In genomic region chr17:57810740-57811632, GRCh38 we compare ENCODE assay signal across 8 cellular contexts. TPM values are rescaled to one million over a fixed set of nuclear protein-coding genes. Genes with fewer than 3 reads are reported as not detected.
DNase-seq lines count a peak whose midpoint lies in the region; ATAC-seq and TF ChIP-seq lines count a peak whose summit lies in the region.

No MANE protein-coding gene starts in this region.

- ATAC-seq in GM21381 (IDR thresholded peaks at IDR 0.05; ENCODE audit: unreplicated experiment) = no peak

- H3K36me3 ChIP-seq in ascending aorta (no peaks in the 10 kb centered on the region), thymus (ENCODE audit: control insufficient read depth, insufficient read depth) (no peaks in the 10 kb centered on the region)

- H3K27me3 ChIP-seq in ascending aorta = no peaks in the 10 kb centered on the region
- H3K27me3 ChIP-seq in thymus (ENCODE audit: control insufficient read depth, insufficient read depth) = peaks cover 4% of the 10 kb centered on the region

- peak in 1 of 3 experiments; percentile 14 for TF ChIP-seq CTCF in ascending aorta (IDR thresholded peaks at IDR 0.05)

- H3K4me1 ChIP-seq in ascending aorta = peaks cover 0 to 13% of the 10 kb centered on the region in 2 donors
- no peaks in the 10 kb centered on the region for H3K4me1 ChIP-seq in thymus (ENCODE audit: control insufficient read depth, insufficient read depth, low read length)

- peak overlapping the region; percentile 34 to 58 for H3K4me3 ChIP-seq in ascending aorta
- H3K4me3 ChIP-seq in thymus (ENCODE audit: low read length) = no peak overlapping the region

- intact Hi-C loops in ascending aorta (cut with DNase I) = no loop called here

- WGBS in thymus = 7% methylated on average over 31 of the region's 31 CpGs

- H3K9me3 ChIP-seq in ascending aorta (no peaks in the 10 kb centered on the region), thymus (ENCODE audit: control insufficient read depth) (no peaks in the 10 kb centered on the region)

- peak overlapping the region; percentile 62 to 65 for H3K27ac ChIP-seq in ascending aorta
- peak overlapping the region; percentile 73 for H3K27ac ChIP-seq in thymus (ENCODE audit: low read depth)

- peak; percentile 63 for DNase-seq in CD1c-positive myeloid dendritic cell (ENCODE audit: extremely low spot score)
- peak; percentile 96 for DNase-seq in NCI-H1694 (lab: John Stamatoyannopoulos, UW)
- no peak for DNase-seq in ascending aorta (ENCODE audit: low spot score in 2 of 2)
- peak; percentile 38 for DNase-seq in kidney glomerular epithelial cell (lab: John Stamatoyannopoulos, UW)
- no peak for DNase-seq in activated effector memory CD4-positive, alpha-beta T cell treated with anti-CD3 and anti-CD28 coated beads, Interleukin-2, amount 50 U/mL, for 16 hours
- no peak for DNase-seq in mesenteric fat pad (ENCODE audit: low spot score)

RNA-seq across cellular contexts. Expression of gene MRPS23, which starts 38.9 kb away (rescaled TPM):
- total RNA-seq in ascending aorta (2.0 TPM), mesenteric fat pad (31.9 TPM)
- polyA plus RNA-seq in thymus = 22.7 TPM

Comparison
In these comparisons a context has a peak if more than half of its experiments do, and no peak if none do; other contexts are left out.
1. DNase-seq: peak in CD1c-positive myeloid dendritic cell (single experiment), NCI-H1694 (single experiment) and kidney glomerular epithelial cell (single experiment); none in ascending aorta (0 of 2), activated effector memory CD4-positive, alpha-beta T cell treated with anti-CD3 and anti-CD28 coated beads, Interleukin-2, amount 50 U/mL, for 16 hours (single experiment) and mesenteric fat pad (single experiment).
2. RNA of gene MRPS23, which starts 38.9 kb away (total RNA-seq): 31.9 TPM in mesenteric fat pad (single experiment); 2.0 TPM in ascending aorta (single experiment); every median in the first group is over 10 times any median in the second.